In the genomic region with DNA sequence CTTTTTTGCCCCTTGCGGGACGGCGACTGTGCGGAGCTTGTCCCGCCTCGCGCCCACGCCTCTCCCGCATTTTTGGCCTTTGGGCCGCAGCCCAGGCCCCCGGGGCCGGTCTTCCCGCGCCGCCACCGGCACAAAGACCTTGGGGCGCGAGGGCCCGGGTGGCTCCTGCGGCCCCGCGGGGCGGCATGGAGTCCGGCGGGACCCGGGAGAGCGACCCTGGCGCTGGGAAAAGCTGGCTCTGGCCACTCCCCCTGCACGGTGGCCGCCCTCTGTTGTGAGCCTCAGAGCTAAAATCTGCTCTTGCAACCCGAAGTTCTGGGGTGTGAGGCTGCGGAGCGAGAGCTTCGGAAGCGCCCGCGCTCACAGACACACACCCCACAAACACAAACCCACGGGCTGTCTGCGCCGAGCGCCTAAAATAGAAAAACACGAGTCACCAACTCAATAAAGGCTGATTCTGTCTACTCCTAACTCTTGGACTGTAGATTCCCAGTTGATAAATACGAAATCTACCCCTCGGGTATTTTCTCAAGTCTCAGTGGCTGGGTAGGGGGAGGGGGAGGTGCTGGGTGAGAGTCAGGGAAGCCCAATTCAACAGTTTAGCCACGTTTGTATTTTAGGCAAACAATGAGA, we compare ENCODE assay signal across 1 cellular context.
TF ChIP-seq lines count a peak whose summit lies in the region.

No MANE protein-coding gene starts in this region.

TF ChIP-seq in K562, 482 proteins besides CTCF, POLR2A, EP300 and RAD21 (continued from another document):
- TF ChIP-seq, protein P1, sequence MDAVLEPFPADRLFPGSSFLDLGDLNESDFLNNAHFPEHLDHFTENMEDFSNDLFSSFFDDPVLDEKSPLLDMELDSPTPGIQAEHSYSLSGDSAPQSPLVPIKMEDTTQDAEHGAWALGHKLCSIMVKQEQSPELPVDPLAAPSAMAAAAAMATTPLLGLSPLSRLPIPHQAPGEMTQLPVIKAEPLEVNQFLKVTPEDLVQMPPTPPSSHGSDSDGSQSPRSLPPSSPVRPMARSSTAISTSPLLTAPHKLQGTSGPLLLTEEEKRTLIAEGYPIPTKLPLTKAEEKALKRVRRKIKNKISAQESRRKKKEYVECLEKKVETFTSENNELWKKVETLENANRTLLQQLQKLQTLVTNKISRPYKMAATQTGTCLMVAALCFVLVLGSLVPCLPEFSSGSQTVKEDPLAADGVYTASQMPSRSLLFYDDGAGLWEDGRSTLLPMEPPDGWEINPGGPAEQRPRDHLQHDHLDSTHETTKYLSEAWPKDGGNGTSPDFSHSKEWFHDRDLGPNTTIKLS (IDR thresholded peaks at IDR 0.05; ENCODE audit: borderline replicate concordance, low read depth) = no peak
- TF ChIP-seq CREM (IDR thresholded peaks at IDR 0.05; ENCODE audit: low read depth) (peak; percentile 19; the same call in 1 of the 2 replicates), RBM15 (IDR thresholded peaks at IDR 0.05; ENCODE audit: insufficient read depth, low read length) (no peak), ESRRA (IDR thresholded peaks at IDR 0.05; ENCODE audit: borderline replicate concordance, low read depth) (0 out of 2 replicates have a peak, but pooled peaks have one; percentile 13), EGR1 (conservative IDR thresholded peaks at IDR 0.05) (peak; percentile 77), ZNF232 (CRISPR knock-in tag; IDR thresholded peaks at IDR 0.05) (no peak), RB1 (IDR thresholded peaks at IDR 0.05; ENCODE audit: low read depth) (peak; percentile 59; the same call in 1 of the 2 replicates), RNF2 (IDR thresholded peaks at IDR 0.05) (no peak), U2AF1 (optimal IDR thresholded peaks at IDR 0.05; ENCODE audit: low read depth, low read length) (peak; percentile 54), HDAC2 (IDR thresholded peaks at IDR 0.05) (0 out of 2 replicates have a peak, but pooled peaks have one; percentile 48), PML (IDR thresholded peaks at IDR 0.05; ENCODE audit: low read length) (0 out of 2 replicates have a peak, but pooled peaks have one; percentile 28), LCOR (CRISPR knock-in tag; IDR thresholded peaks at IDR 0.05) (peak; percentile 62; the same call in 1 of the 2 replicates), ZBTB1 (CRISPR knock-in tag; IDR thresholded peaks at IDR 0.05; ENCODE audit: borderline replicate concordance, low read depth) (0 out of 2 replicates have a peak, but pooled peaks have one; percentile 29), PRPF4 (IDR thresholded peaks at IDR 0.05; ENCODE audit: insufficient read depth, low read depth, low read length, poor library complexity, severe bottlenecking) (peak; percentile 47)
- TF ChIP-seq, protein P2, sequence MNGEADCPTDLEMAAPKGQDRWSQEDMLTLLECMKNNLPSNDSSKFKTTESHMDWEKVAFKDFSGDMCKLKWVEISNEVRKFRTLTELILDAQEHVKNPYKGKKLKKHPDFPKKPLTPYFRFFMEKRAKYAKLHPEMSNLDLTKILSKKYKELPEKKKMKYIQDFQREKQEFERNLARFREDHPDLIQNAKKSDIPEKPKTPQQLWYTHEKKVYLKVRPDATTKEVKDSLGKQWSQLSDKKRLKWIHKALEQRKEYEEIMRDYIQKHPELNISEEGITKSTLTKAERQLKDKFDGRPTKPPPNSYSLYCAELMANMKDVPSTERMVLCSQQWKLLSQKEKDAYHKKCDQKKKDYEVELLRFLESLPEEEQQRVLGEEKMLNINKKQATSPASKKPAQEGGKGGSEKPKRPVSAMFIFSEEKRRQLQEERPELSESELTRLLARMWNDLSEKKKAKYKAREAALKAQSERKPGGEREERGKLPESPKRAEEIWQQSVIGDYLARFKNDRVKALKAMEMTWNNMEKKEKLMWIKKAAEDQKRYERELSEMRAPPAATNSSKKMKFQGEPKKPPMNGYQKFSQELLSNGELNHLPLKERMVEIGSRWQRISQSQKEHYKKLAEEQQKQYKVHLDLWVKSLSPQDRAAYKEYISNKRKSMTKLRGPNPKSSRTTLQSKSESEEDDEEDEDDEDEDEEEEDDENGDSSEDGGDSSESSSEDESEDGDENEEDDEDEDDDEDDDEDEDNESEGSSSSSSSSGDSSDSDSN (IDR thresholded peaks at IDR 0.05; ENCODE audit: borderline replicate concordance in 1 of 2, low read depth in 2 of 2, low read length in 2 of 2) = peak in 1 of 2 experiments; percentile 79; a peak in 3 of 4 replicates
- TF ChIP-seq, protein P3, sequence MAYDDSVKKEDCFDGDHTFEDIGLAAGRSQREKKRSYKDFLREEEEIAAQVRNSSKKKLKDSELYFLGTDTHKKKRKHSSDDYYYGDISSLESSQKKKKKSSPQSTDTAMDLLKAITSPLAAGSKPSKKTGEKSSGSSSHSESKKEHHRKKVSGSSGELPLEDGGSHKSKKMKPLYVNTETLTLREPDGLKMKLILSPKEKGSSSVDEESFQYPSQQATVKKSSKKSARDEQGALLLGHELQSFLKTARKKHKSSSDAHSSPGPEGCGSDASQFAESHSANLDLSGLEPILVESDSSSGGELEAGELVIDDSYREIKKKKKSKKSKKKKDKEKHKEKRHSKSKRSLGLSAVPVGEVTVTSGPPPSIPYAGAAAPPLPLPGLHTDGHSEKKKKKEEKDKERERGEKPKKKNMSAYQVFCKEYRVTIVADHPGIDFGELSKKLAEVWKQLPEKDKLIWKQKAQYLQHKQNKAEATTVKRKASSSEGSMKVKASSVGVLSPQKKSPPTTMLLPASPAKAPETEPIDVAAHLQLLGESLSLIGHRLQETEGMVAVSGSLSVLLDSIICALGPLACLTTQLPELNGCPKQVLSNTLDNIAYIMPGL (CRISPR knock-in tag; IDR thresholded peaks at IDR 0.05) = peak; percentile 52; the same call in 1 of the 2 replicates
- TF ChIP-seq, protein P4, sequence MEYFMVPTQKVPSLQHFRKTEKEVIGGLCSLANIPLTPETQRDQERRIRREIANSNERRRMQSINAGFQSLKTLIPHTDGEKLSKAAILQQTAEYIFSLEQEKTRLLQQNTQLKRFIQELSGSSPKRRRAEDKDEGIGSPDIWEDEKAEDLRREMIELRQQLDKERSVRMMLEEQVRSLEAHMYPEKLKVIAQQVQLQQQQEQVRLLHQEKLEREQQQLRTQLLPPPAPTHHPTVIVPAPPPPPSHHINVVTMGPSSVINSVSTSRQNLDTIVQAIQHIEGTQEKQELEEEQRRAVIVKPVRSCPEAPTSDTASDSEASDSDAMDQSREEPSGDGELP (CRISPR knock-in tag; IDR thresholded peaks at IDR 0.05; ENCODE audit: borderline replicate concordance) = peak; percentile 10; the same call in 1 of the 2 replicates
- TF ChIP-seq, protein P5, sequence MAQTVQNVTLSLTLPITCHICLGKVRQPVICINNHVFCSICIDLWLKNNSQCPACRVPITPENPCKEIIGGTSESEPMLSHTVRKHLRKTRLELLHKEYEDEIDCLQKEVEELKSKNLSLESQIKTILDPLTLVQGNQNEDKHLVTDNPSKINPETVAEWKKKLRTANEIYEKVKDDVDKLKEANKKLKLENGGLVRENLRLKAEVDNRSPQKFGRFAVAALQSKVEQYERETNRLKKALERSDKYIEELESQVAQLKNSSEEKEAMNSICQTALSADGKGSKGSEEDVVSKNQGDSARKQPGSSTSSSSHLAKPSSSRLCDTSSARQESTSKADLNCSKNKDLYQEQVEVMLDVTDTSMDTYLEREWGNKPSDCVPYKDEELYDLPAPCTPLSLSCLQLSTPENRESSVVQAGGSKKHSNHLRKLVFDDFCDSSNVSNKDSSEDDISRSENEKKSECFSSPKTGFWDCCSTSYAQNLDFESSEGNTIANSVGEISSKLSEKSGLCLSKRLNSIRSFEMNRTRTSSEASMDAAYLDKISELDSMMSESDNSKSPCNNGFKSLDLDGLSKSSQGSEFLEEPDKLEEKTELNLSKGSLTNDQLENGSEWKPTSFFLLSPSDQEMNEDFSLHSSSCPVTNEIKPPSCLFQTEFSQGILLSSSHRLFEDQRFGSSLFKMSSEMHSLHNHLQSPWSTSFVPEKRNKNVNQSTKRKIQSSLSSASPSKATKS (CRISPR knock-in tag; IDR thresholded peaks at IDR 0.05) = no peak
- TF ChIP-seq, protein P6, sequence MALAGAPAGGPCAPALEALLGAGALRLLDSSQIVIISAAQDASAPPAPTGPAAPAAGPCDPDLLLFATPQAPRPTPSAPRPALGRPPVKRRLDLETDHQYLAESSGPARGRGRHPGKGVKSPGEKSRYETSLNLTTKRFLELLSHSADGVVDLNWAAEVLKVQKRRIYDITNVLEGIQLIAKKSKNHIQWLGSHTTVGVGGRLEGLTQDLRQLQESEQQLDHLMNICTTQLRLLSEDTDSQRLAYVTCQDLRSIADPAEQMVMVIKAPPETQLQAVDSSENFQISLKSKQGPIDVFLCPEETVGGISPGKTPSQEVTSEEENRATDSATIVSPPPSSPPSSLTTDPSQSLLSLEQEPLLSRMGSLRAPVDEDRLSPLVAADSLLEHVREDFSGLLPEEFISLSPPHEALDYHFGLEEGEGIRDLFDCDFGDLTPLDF (CRISPR knock-in tag; IDR thresholded peaks at IDR 0.05) = peak; percentile 66
